Comparison of ENCODE assay signal across 1 cellular context in the genomic region with DNA sequence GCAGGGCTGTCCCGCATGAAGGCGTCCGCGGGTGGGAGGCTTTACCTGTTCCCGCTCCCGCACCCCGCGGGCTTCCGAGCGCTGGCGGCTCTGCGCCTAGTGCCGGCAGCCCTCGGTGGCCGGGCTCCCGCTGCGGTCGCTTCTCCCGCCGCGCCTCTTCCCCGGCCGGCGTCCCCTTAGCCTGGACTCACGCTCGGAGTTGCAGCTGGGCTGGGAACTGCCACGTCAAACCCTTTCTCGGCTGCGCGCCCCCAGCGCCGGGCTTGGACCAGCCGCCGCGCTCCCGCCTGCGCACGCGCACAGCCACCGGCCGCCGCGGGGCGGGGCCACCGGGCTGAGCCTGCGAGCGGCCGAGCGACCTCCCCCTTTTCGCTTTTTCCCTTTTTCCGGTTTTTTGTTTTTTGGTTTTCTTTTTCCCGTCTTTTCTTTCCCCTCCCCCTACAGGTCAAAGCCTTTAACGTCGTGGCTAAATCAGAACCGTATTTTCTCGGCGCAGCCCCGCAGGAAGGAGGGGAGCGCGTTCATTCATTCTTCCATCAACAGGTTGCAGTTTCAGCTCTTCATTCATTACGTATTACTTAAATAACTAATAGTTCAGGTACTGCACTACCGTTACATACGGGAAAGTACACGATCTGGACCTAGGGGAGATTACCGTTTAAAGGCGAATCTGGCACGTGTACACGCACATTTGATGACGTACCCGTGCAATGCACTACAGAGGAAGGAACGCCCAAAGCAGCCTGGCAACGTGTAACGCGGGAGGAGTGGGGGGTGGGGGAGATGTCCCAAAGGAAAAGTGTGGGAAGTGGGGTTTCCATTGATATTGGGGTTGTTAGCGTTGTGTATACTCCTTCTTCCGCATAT.
TF ChIP-seq lines count a peak whose summit lies in the region.

A gene with protein sequence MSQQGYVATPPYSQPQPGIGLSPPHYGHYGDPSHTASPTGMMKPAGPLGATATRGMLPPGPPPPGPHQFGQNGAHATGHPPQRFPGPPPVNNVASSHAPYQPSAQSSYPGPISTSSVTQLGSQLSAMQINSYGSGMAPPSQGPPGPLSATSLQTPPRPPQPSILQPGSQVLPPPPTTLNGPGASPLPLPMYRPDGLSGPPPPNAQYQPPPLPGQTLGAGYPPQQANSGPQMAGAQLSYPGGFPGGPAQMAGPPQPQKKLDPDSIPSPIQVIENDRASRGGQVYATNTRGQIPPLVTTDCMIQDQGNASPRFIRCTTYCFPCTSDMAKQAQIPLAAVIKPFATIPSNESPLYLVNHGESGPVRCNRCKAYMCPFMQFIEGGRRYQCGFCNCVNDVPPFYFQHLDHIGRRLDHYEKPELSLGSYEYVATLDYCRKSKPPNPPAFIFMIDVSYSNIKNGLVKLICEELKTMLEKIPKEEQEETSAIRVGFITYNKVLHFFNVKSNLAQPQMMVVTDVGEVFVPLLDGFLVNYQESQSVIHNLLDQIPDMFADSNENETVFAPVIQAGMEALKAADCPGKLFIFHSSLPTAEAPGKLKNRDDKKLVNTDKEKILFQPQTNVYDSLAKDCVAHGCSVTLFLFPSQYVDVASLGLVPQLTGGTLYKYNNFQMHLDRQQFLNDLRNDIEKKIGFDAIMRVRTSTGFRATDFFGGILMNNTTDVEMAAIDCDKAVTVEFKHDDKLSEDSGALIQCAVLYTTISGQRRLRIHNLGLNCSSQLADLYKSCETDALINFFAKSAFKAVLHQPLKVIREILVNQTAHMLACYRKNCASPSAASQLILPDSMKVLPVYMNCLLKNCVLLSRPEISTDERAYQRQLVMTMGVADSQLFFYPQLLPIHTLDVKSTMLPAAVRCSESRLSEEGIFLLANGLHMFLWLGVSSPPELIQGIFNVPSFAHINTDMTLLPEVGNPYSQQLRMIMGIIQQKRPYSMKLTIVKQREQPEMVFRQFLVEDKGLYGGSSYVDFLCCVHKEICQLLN (minus strand): TSS at position 231 of the 867 bp plus-strand sequence. CDS start 2,430 bp downstream, outside the sequence.

TF ChIP-seq in K562, 482 proteins besides CTCF, POLR2A, EP300 and RAD21 (continued from another document and continues in another):
- TF ChIP-seq, protein P1, sequence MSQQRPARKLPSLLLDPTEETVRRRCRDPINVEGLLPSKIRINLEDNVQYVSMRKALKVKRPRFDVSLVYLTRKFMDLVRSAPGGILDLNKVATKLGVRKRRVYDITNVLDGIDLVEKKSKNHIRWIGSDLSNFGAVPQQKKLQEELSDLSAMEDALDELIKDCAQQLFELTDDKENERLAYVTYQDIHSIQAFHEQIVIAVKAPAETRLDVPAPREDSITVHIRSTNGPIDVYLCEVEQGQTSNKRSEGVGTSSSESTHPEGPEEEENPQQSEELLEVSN (IDR thresholded peaks at IDR 0.05; ENCODE audit: borderline replicate concordance in 1 of 2, extremely low read depth in 1 of 2, insufficient read depth in 1 of 2, insufficient read length in 1 of 2, low read depth in 1 of 2, low read length in 1 of 2, poor library complexity in 1 of 2, severe bottlenecking in 1 of 2): peak; percentile 47 to 63
- TF ChIP-seq ZSCAN29 (IDR thresholded peaks at IDR 0.05) (peak; percentile 26; the same call in 1 of the 2 replicates), TEAD1 (CRISPR knock-in tag; IDR thresholded peaks at IDR 0.05) (no peak), ZNF764 (CRISPR knock-in tag; IDR thresholded peaks at IDR 0.05; ENCODE audit: low read depth) (no peak), CBFA2T3 (IDR thresholded peaks at IDR 0.05) (no peak), CBX5 (IDR thresholded peaks at IDR 0.05; ENCODE audit: borderline replicate concordance, low read depth) (no peak), ILK (tag; IDR thresholded peaks at IDR 0.05; ENCODE audit: borderline replicate concordance, low read depth) (no peak), TAF7 (tag; IDR thresholded peaks at IDR 0.05) (no peak), NFIX (CRISPR knock-in tag; IDR thresholded peaks at IDR 0.05; ENCODE audit: low read depth) (no peak), EGR1 (conservative IDR thresholded peaks at IDR 0.05) (no peak), ESRRB (CRISPR knock-in tag; IDR thresholded peaks at IDR 0.05; ENCODE audit: borderline replicate concordance) (no peak), MAFG (tag; conservative IDR thresholded peaks at IDR 0.05) (no peak), ARID1B (IDR thresholded peaks at IDR 0.05) (no peak), MYNN (IDR thresholded peaks at IDR 0.05) (no peak), MYNN (CRISPR knock-in tag; IDR thresholded peaks at IDR 0.05) (no peak), ZFP36 (IDR thresholded peaks at IDR 0.05; ENCODE audit: low read depth, low read length, partially characterized antibody) (no peak), HIVEP1 (CRISPR knock-in tag; IDR thresholded peaks at IDR 0.05) (no peak), TBL1XR1 (IDR thresholded peaks at IDR 0.05; ENCODE audit: low read length in 2 of 2) (0 out of 4 replicates have a peak, but pooled peaks of 1 of the 2 experiments have one; percentile 27), POLR3A (IDR thresholded peaks at IDR 0.05; ENCODE audit: borderline replicate concordance, extremely low read depth, insufficient read depth, insufficient read length) (no peak), GTF2A2 (tag; IDR thresholded peaks at IDR 0.05) (no peak), PYGO2 (tag; IDR thresholded peaks at IDR 0.05) (no peak), MYC (IDR thresholded peaks at IDR 0.05; ENCODE audit: low read depth, low read length) (peak; percentile 46), MYC (CRISPR knock-in tag; IDR thresholded peaks at IDR 0.05; ENCODE audit: borderline replicate concordance, low read depth) (no peak), SIX5 (IDR thresholded peaks at IDR 0.05; ENCODE audit: borderline replicate concordance in 1 of 2, insufficient read depth in 1 of 2, low read depth in 1 of 2, low read length in 2 of 2) (no peak), HNRNPUL1 (IDR thresholded peaks at IDR 0.05; ENCODE audit: low read length) (no peak), SRSF9 (IDR thresholded peaks at IDR 0.05; ENCODE audit: borderline replicate concordance, low read depth, low read length) (no peak), SMARCE1 (IDR thresholded peaks at IDR 0.05) (no peak), TCFL5 (CRISPR knock-in tag; conservative IDR thresholded peaks at IDR 0.05) (no peak), RFX7 (CRISPR knock-in tag; IDR thresholded peaks at IDR 0.05) (no peak), TGIF2 (CRISPR knock-in tag; IDR thresholded peaks at IDR 0.05) (no peak), CHD1 (IDR thresholded peaks at IDR 0.05; ENCODE audit: low read length) (peak; percentile 30), ZNF699 (CRISPR knock-in tag; IDR thresholded peaks at IDR 0.05; ENCODE audit: insufficient replicate concordance) (no peak), CHCHD3 (CRISPR knock-in tag; IDR thresholded peaks at IDR 0.05) (no peak), MYBL2 (IDR thresholded peaks at IDR 0.05; ENCODE audit: low read depth) (no peak), MYBL2 (CRISPR knock-in tag; IDR thresholded peaks at IDR 0.05; ENCODE audit: borderline replicate concordance) (no peak), ZNF121 (CRISPR knock-in tag; conservative IDR thresholded peaks at IDR 0.05) (no peak), RBM14 (IDR thresholded peaks at IDR 0.05; ENCODE audit: borderline replicate concordance, insufficient read depth, low read depth, low read length) (no peak), FOXP1 (CRISPR knock-in tag; IDR thresholded peaks at IDR 0.05) (0 out of 2 replicates have a peak, but pooled peaks have one; percentile 56), ZKSCAN1 (IDR thresholded peaks at IDR 0.05; ENCODE audit: low read depth, low read length) (0 out of 2 replicates have a peak, but pooled peaks have one; percentile 33)
- TF ChIP-seq, protein P2, sequence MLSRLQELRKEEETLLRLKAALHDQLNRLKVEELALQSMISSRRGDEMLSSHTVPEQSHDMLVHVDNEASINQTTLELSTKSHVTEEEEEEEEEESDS (CRISPR knock-in tag; IDR thresholded peaks at IDR 0.05): no peak
- TF ChIP-seq, protein P3, sequence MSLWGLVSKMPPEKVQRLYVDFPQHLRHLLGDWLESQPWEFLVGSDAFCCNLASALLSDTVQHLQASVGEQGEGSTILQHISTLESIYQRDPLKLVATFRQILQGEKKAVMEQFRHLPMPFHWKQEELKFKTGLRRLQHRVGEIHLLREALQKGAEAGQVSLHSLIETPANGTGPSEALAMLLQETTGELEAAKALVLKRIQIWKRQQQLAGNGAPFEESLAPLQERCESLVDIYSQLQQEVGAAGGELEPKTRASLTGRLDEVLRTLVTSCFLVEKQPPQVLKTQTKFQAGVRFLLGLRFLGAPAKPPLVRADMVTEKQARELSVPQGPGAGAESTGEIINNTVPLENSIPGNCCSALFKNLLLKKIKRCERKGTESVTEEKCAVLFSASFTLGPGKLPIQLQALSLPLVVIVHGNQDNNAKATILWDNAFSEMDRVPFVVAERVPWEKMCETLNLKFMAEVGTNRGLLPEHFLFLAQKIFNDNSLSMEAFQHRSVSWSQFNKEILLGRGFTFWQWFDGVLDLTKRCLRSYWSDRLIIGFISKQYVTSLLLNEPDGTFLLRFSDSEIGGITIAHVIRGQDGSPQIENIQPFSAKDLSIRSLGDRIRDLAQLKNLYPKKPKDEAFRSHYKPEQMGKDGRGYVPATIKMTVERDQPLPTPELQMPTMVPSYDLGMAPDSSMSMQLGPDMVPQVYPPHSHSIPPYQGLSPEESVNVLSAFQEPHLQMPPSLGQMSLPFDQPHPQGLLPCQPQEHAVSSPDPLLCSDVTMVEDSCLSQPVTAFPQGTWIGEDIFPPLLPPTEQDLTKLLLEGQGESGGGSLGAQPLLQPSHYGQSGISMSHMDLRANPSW (CRISPR knock-in tag; IDR thresholded peaks at IDR 0.05): no peak
- TF ChIP-seq, protein P4, sequence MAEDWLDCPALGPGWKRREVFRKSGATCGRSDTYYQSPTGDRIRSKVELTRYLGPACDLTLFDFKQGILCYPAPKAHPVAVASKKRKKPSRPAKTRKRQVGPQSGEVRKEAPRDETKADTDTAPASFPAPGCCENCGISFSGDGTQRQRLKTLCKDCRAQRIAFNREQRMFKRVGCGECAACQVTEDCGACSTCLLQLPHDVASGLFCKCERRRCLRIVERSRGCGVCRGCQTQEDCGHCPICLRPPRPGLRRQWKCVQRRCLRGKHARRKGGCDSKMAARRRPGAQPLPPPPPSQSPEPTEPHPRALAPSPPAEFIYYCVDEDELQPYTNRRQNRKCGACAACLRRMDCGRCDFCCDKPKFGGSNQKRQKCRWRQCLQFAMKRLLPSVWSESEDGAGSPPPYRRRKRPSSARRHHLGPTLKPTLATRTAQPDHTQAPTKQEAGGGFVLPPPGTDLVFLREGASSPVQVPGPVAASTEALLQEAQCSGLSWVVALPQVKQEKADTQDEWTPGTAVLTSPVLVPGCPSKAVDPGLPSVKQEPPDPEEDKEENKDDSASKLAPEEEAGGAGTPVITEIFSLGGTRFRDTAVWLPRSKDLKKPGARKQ (CRISPR knock-in tag; IDR thresholded peaks at IDR 0.05): no peak
- TF ChIP-seq, protein P5, sequence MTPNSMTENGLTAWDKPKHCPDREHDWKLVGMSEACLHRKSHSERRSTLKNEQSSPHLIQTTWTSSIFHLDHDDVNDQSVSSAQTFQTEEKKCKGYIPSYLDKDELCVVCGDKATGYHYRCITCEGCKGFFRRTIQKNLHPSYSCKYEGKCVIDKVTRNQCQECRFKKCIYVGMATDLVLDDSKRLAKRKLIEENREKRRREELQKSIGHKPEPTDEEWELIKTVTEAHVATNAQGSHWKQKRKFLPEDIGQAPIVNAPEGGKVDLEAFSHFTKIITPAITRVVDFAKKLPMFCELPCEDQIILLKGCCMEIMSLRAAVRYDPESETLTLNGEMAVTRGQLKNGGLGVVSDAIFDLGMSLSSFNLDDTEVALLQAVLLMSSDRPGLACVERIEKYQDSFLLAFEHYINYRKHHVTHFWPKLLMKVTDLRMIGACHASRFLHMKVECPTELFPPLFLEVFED (CRISPR knock-in tag; conservative IDR thresholded peaks at IDR 0.05): 0 out of 2 replicates have a peak, but pooled peaks have one; percentile 32
- TF ChIP-seq, protein P6, sequence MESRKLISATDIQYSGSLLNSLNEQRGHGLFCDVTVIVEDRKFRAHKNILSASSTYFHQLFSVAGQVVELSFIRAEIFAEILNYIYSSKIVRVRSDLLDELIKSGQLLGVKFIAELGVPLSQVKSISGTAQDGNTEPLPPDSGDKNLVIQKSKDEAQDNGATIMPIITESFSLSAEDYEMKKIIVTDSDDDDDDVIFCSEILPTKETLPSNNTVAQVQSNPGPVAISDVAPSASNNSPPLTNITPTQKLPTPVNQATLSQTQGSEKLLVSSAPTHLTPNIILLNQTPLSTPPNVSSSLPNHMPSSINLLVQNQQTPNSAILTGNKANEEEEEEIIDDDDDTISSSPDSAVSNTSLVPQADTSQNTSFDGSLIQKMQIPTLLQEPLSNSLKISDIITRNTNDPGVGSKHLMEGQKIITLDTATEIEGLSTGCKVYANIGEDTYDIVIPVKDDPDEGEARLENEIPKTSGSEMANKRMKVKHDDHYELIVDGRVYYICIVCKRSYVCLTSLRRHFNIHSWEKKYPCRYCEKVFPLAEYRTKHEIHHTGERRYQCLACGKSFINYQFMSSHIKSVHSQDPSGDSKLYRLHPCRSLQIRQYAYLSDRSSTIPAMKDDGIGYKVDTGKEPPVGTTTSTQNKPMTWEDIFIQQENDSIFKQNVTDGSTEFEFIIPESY (CRISPR knock-in tag; IDR thresholded peaks at IDR 0.05): no peak
- TF ChIP-seq, protein P7, sequence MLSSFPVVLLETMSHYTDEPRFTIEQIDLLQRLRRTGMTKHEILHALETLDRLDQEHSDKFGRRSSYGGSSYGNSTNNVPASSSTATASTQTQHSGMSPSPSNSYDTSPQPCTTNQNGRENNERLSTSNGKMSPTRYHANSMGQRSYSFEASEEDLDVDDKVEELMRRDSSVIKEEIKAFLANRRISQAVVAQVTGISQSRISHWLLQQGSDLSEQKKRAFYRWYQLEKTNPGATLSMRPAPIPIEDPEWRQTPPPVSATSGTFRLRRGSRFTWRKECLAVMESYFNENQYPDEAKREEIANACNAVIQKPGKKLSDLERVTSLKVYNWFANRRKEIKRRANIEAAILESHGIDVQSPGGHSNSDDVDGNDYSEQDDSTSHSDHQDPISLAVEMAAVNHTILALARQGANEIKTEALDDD (IDR thresholded peaks at IDR 0.05): no peak
- TF ChIP-seq, protein P8, sequence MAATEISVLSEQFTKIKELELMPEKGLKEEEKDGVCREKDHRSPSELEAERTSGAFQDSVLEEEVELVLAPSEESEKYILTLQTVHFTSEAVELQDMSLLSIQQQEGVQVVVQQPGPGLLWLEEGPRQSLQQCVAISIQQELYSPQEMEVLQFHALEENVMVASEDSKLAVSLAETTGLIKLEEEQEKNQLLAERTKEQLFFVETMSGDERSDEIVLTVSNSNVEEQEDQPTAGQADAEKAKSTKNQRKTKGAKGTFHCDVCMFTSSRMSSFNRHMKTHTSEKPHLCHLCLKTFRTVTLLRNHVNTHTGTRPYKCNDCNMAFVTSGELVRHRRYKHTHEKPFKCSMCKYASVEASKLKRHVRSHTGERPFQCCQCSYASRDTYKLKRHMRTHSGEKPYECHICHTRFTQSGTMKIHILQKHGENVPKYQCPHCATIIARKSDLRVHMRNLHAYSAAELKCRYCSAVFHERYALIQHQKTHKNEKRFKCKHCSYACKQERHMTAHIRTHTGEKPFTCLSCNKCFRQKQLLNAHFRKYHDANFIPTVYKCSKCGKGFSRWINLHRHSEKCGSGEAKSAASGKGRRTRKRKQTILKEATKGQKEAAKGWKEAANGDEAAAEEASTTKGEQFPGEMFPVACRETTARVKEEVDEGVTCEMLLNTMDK (IDR thresholded peaks at IDR 0.05; ENCODE audit: borderline replicate concordance, insufficient read depth, low read depth, low read length, poor library complexity, severe bottlenecking): no peak
